ENCODE assay signal across 1 cellular context in the genomic region with DNA sequence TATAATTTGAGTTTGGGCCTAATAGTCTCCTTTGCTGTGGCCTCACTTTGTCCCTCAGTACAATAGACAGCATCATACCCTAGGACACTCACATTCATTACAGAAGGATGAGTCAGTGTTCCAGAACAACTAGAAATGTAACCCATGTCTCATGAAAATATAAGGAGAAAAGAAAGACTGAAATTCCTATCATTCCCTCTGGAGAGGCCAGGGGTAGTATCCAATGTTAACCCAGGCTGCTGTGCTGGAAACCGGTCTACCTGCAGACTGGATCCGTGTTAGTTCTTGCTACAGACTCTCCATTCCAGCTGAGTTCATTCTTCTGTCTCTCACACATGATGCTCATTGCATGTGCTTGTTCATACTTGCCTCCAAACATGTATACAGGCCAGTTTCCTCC.
TF ChIP-seq lines count a peak whose summit lies in the region.

No MANE protein-coding gene starts in this region.

TF ChIP-seq in IMR-90, 13 proteins besides CTCF, POLR2A, EP300 and RAD21:
- no peak for TF ChIP-seq BHLHE40 (IDR thresholded peaks at IDR 0.05; ENCODE audit: low read depth, low read length)
- TF ChIP-seq RFX5 (IDR thresholded peaks at IDR 0.05; ENCODE audit: low read depth, low read length): no peak
- TF ChIP-seq, protein P1, sequence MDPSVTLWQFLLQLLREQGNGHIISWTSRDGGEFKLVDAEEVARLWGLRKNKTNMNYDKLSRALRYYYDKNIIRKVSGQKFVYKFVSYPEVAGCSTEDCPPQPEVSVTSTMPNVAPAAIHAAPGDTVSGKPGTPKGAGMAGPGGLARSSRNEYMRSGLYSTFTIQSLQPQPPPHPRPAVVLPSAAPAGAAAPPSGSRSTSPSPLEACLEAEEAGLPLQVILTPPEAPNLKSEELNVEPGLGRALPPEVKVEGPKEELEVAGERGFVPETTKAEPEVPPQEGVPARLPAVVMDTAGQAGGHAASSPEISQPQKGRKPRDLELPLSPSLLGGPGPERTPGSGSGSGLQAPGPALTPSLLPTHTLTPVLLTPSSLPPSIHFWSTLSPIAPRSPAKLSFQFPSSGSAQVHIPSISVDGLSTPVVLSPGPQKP (IDR thresholded peaks at IDR 0.05; ENCODE audit: borderline replicate concordance, low read depth, low read length): no peak
- TF ChIP-seq NFE2L2 (IDR thresholded peaks at IDR 0.05; ENCODE audit: low read depth, low read length): no peak
